Comparison of ENCODE assay signal across 16 cellular contexts in genomic region chr3:24133441-24133840, GRCh38.
DNase-seq lines count a peak whose midpoint lies in the region; ATAC-seq and TF ChIP-seq lines count a peak whose summit lies in the region.
"Had no signal": no experiment of that assay in that cellular context is flagged by ENCODE, and none has a peak within 500 bp of the region (broad histone marks: within the 10 kb centered on the region; RNA-seq: fewer than 3 reads in every experiment).

No MANE protein-coding gene starts in this region.

- TF ChIP-seq POLR2A in IMR-90 (IDR thresholded peaks at IDR 0.05; ENCODE audit: low read depth, low read length) (no peak), esophagus muscularis mucosa (IDR thresholded peaks at IDR 0.05; ENCODE audit: low read depth) (no peak), sigmoid colon (IDR thresholded peaks at IDR 0.05) (no peak)

- no peak overlapping the region for H3K4me2 ChIP-seq in IMR-90 (ENCODE audit: low read depth, low read length)
- H3K4me2 ChIP-seq: BLaER1, GM23338 had no signal

- H4K20me1 ChIP-seq in IMR-90 (ENCODE audit: insufficient read depth, low read length), result no peaks in the 10 kb centered on the region
- H4K20me1 ChIP-seq: BLaER1 had no signal

- H3K79me1 ChIP-seq in IMR-90 (ENCODE audit: low read depth in 1 of 2, low read length in 2 of 2), result no peaks in the 10 kb centered on the region

- peak overlapping the region; percentile 10 for H2AFZ ChIP-seq in IMR-90 (replicated peaks; ENCODE audit: low read length, poor library complexity)
- H2AFZ ChIP-seq: GM23338 had no signal

- H3K36me3 ChIP-seq in IMR-90 (ENCODE audit: control insufficient read depth, insufficient read depth, low read length), result no peaks in the 10 kb centered on the region
- H3K36me3 ChIP-seq in esophagus muscularis mucosa, result peaks cover 0 to 27% (median 14%) of the 10 kb centered on the region in 4 donors
- H3K36me3 ChIP-seq in sigmoid colon, result peaks cover 0 to 30% (median 6%) of the 10 kb centered on the region in 4 donors
- H3K36me3 ChIP-seq: BLaER1 had no signal

- no peak overlapping the region for H2BK120ac ChIP-seq in IMR-90 (ENCODE audit: low read depth, low read length)

- POLR2A ChIA-PET in IMR-90 (lab: Charles Lee; ENCODE audit: unreplicated experiment), result no interaction called here

- CTCF ChIA-PET in IMR-90 (lab: Yijun Ruan, JAX), result no interaction called here
- CTCF ChIA-PET in Calu3 (lab: Charles Lee), result no interaction called here

- TF ChIP-seq EP300 in esophagus muscularis mucosa (IDR thresholded peaks at IDR 0.05) (no peak), sigmoid colon (IDR thresholded peaks at IDR 0.05) (no peak)

- peaks cover 1% of the 10 kb centered on the region; the same call in 1 of the 2 replicates for H3K4me1 ChIP-seq in IMR-90 (ENCODE audit: control insufficient read depth, insufficient read depth, low read length)
- peaks cover 21 to 64% (median 60%) of the 10 kb centered on the region in 4 donors for H3K4me1 ChIP-seq in esophagus muscularis mucosa
- peaks cover 0 to 53% (median 34%) of the 10 kb centered on the region in 4 donors for H3K4me1 ChIP-seq in sigmoid colon
- H3K4me1 ChIP-seq: BLaER1 had no signal

- in situ Hi-C loops in IMR-90 (cut with MboI; ENCODE audit: low sequenced_read_pairs), result no loop called here

- H3K4me3 ChIP-seq in IMR-90 (ENCODE audit: insufficient read depth, low read depth, low read length) (no peak overlapping the region), esophagus muscularis mucosa (no peak overlapping the region), sigmoid colon (no peak overlapping the region)
- H3K4me3 ChIP-seq: BLaER1, GM23338 had no signal

- H4K8ac ChIP-seq in IMR-90 (ENCODE audit: low read depth in 2 of 2, low read length in 2 of 2), result no peak overlapping the region

- H4K5ac ChIP-seq in IMR-90 (ENCODE audit: low read depth, low read length), result no peak overlapping the region

- H3K56ac ChIP-seq in IMR-90 (ENCODE audit: extremely low read depth, insufficient read depth, low read length), result no peak overlapping the region

- H3K9me3 ChIP-seq in IMR-90 (ENCODE audit: control insufficient read depth, insufficient read depth, low read length) (no peaks in the 10 kb centered on the region), esophagus muscularis mucosa (no peaks in the 10 kb centered on the region), sigmoid colon (no peaks in the 10 kb centered on the region)
- H3K9me3 ChIP-seq: BLaER1 had no signal

- H3K27ac ChIP-seq in 22Rv1 (peak overlapping the region; percentile 88), IMR-90 (ENCODE audit: insufficient read depth, low read length) (no peak overlapping the region), esophagus muscularis mucosa (replicated peaks in 1 of 4) (peak overlapping the region; percentile 73 to 82 (median 74)), sigmoid colon (peak overlapping the region in 3 of 4 donors; percentile 61 to 79 (median 78))
- H3K27ac ChIP-seq: BLaER1 had no signal

- H3K27me3 ChIP-seq in IMR-90 (ENCODE audit: control insufficient read depth, insufficient read depth, low read length) (no peaks in the 10 kb centered on the region), esophagus muscularis mucosa (no peaks in the 10 kb centered on the region), sigmoid colon (no peaks in the 10 kb centered on the region)
- H3K27me3 ChIP-seq: BLaER1 had no signal

- ATAC-seq in IMR-90 (ENCODE audit: low read depth) (no peak), HG03521 (IDR thresholded peaks at IDR 0.05; ENCODE audit: unreplicated experiment) (no peak)
- ATAC-seq in activated naive CD8-positive, alpha-beta T cell treated with anti-CD3 and anti-CD28 coated beads, Interleukin-2, amount 50 U/mL, for 24 hours, result no peak
- ATAC-seq: GM23338, HCT116 had no signal

- TF ChIP-seq CTCF in 22Rv1 (IDR thresholded peaks at IDR 0.05) (no peak), IMR-90 (conservative IDR thresholded peaks at IDR 0.05; ENCODE audit: low read depth, low read length) (no peak), esophagus muscularis mucosa (IDR thresholded peaks at IDR 0.05) (no peak), sigmoid colon (IDR thresholded peaks at IDR 0.05) (no peak), Calu3 (IDR thresholded peaks at IDR 0.05; ENCODE audit: unreplicated experiment) (no peak)

- dilution Hi-C loops in IMR-90 (cut with HindIII; ENCODE audit: low sequenced_read_pairs, unreplicated experiment), result no loop called here

- H3K27me3 Mint-ChIP-seq in Calu3 (ENCODE audit: unreplicated experiment), result no peaks in the 10 kb centered on the region
- no peaks in the 10 kb centered on the region for H3K27me3 Mint-ChIP-seq in activated naive CD8-positive, alpha-beta T cell treated with anti-CD3 and anti-CD28 coated beads, Interleukin-2, amount 50 U/mL, for 24 hours
- H3K27me3 Mint-ChIP-seq: CD4-positive, alpha-beta T cell had no signal

- no peak overlapping the region for H3K23ac ChIP-seq in IMR-90 (ENCODE audit: low read depth, low read length)

- no peak for TF ChIP-seq RAD21 in IMR-90 (IDR thresholded peaks at IDR 0.05; ENCODE audit: low read length)

- H2BK5ac ChIP-seq in IMR-90 (ENCODE audit: low read depth, low read length, poor library complexity, severe bottlenecking), result no peak overlapping the region

- no peak overlapping the region for H3K27ac Mint-ChIP-seq in Calu3 (ENCODE audit: unreplicated experiment)
- H3K27ac Mint-ChIP-seq in activated naive CD8-positive, alpha-beta T cell treated with anti-CD3 and anti-CD28 coated beads, Interleukin-2, amount 50 U/mL, for 24 hours, result no peak overlapping the region
- H3K27ac Mint-ChIP-seq: CD14-positive monocyte; CD4-positive, alpha-beta T cell; CD8-positive, alpha-beta memory T cell; GM23338; H9 had no signal

- H3K18ac ChIP-seq in IMR-90 (ENCODE audit: low read depth, low read length), result no peak overlapping the region

- H3K4me3 Mint-ChIP-seq in Calu3 (ENCODE audit: low read depth, unreplicated experiment), result no peak overlapping the region
- no peak overlapping the region for H3K4me3 Mint-ChIP-seq in activated naive CD8-positive, alpha-beta T cell treated with anti-CD3 and anti-CD28 coated beads, Interleukin-2, amount 50 U/mL, for 24 hours
- H3K4me3 Mint-ChIP-seq: CD14-positive monocyte; CD4-positive, alpha-beta T cell; CD8-positive, alpha-beta memory T cell; GM23338; H9 had no signal

- H2BK20ac ChIP-seq in IMR-90 (ENCODE audit: low read depth, low read length), result no peak overlapping the region

- H2AK9ac ChIP-seq in IMR-90 (replicated peaks; ENCODE audit: low read depth, low read length, poor library complexity), result no peak overlapping the region

- no peak overlapping the region for H3K14ac ChIP-seq in IMR-90 (replicated peaks; ENCODE audit: low read depth, low read length)

- no peak overlapping the region for H3K9ac ChIP-seq in IMR-90 (ENCODE audit: low read depth, low read length)
- H3K9ac ChIP-seq: BLaER1 had no signal

- no peak overlapping the region for H2BK15ac ChIP-seq in IMR-90 (ENCODE audit: low read depth, low read length)

- no peak for DNase-seq in IMR-90
- DNase-seq in esophagus muscularis mucosa (ENCODE audit: extremely low spot score), result no peak
- DNase-seq in sigmoid colon, result no peak
- no peak for DNase-seq in Calu3
- no peak for DNase-seq in activated naive CD8-positive, alpha-beta T cell treated with anti-CD3 and anti-CD28 coated beads, Interleukin-2, amount 50 U/mL, for 24 hours
- DNase-seq: CD4-positive, alpha-beta T cell; CD8-positive, alpha-beta memory T cell; DMS79 treated with DMSO at 0.1 percent for 48 hours; GF-D8; H9 had no signal

- H3K4ac ChIP-seq in IMR-90 (ENCODE audit: low read depth, low read length), result no peak overlapping the region

- peaks cover 4% of the 10 kb centered on the region for H3K9me3 Mint-ChIP-seq in Calu3 (ENCODE audit: low read depth, unreplicated experiment)
- no peaks in the 10 kb centered on the region for H3K9me3 Mint-ChIP-seq in activated naive CD8-positive, alpha-beta T cell treated with anti-CD3 and anti-CD28 coated beads, Interleukin-2, amount 50 U/mL, for 24 hours
- H3K9me3 Mint-ChIP-seq: CD4-positive, alpha-beta T cell; GM23338; H9 had no signal

- no peak overlapping the region for H2AK5ac ChIP-seq in IMR-90 (ENCODE audit: low read depth, low read length)

- H4K91ac ChIP-seq in IMR-90 (ENCODE audit: insufficient read depth, low read depth, low read length), result no peak overlapping the region

- no TSS peak for BruUV-seq in IMR-90 (replicated peaks; lab: Mats Ljungman, UMichigan)
- no TSS peak for BruUV-seq in Calu3 (replicated peaks; lab: Mats Ljungman, UMichigan)

- no peaks in the 10 kb centered on the region for H3K9me1 ChIP-seq in IMR-90 (ENCODE audit: insufficient read depth, low read length)

- intact Hi-C loops in IMR-90 (cut with micrococcal nuclease), result no loop called here
- intact Hi-C loops in esophagus muscularis mucosa (cut with DNase I), result no loop called here
- intact Hi-C loops in sigmoid colon (cut with DNase I), result no loop called here
- intact Hi-C loops in Calu3 (cut with micrococcal nuclease; ENCODE audit: unreplicated experiment), result no loop called here

- peaks cover 32% of the 10 kb centered on the region for H3K4me1 Mint-ChIP-seq in Calu3 (ENCODE audit: low read depth, unreplicated experiment)
- H3K4me1 Mint-ChIP-seq in activated naive CD8-positive, alpha-beta T cell treated with anti-CD3 and anti-CD28 coated beads, Interleukin-2, amount 50 U/mL, for 24 hours, result peaks cover 3% of the 10 kb centered on the region
- H3K4me1 Mint-ChIP-seq: CD8-positive, alpha-beta memory T cell; GM23338; H9 had no signal

- no peaks in the 10 kb centered on the region for H3K36me3 Mint-ChIP-seq in Calu3 (ENCODE audit: insufficient read depth, unreplicated experiment)
- peaks cover 1% of the 10 kb centered on the region for H3K36me3 Mint-ChIP-seq in activated naive CD8-positive, alpha-beta T cell treated with anti-CD3 and anti-CD28 coated beads, Interleukin-2, amount 50 U/mL, for 24 hours (ENCODE audit: low read depth)
- H3K36me3 Mint-ChIP-seq: CD14-positive monocyte; CD8-positive, alpha-beta memory T cell had no signal

TF ChIP-seq in IMR-90, 13 proteins besides CTCF, POLR2A, EP300 and RAD21 (continues in another document):
- TF ChIP-seq RFX5 (IDR thresholded peaks at IDR 0.05; ENCODE audit: low read depth, low read length), result no peak
- no peak for TF ChIP-seq MAZ (IDR thresholded peaks at IDR 0.05; ENCODE audit: borderline replicate concordance, low read depth, low read length)
- TF ChIP-seq FOS (IDR thresholded peaks at IDR 0.05; ENCODE audit: low read depth, low read length), result no peak
- no peak for TF ChIP-seq NFE2L2 (IDR thresholded peaks at IDR 0.05; ENCODE audit: low read depth, low read length)
- TF ChIP-seq RCOR1 (IDR thresholded peaks at IDR 0.05; ENCODE audit: insufficient replicate concordance, low read length), result no peak
- no peak for TF ChIP-seq ELK1 (IDR thresholded peaks at IDR 0.05; ENCODE audit: borderline replicate concordance, low read depth, low read length)
